ENCODE assay signal across 1 cellular context in the genomic region with DNA sequence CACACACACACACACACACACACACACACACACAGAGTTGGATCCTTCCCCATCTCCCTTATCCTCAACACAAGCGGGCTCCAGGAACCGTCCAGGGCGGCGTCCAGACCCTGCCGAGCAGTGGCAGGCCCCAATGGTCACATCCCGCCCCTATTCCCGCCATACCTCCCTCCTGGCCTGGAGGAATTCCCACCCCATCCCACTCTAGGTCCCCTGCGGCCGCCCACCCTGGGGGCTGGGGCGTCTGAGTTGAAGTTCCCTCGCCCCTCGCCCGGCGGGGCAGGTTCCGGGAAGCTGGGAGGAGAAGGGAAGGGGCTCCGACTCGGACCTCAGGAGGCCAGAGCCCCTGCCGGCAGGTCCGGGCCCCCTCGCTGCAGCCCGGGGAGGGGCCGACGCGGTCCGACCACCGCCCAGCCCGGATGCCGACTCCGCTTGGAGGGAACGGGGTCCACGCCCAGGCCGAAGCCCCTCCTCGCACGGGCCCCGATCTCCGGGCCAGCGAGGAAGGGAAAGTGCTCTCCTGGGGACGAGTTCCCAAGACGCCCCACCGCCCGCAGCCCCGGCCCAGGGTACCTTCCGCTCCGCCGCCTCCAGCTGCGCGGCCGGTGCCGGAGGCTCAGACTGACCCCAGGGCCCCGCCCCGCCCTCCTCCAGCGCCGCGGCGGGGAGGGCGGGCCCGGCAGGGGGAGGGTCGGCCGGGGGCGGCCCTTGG.
TF ChIP-seq lines count a peak whose summit lies in the region.

A gene (minus strand): TSS at position 623 of the 712 bp plus-strand sequence. CDS start 3,328 bp downstream, outside the sequence.

TF ChIP-seq in K562, 482 proteins besides CTCF, POLR2A, EP300 and RAD21 (continued from another document):
- TF ChIP-seq, protein P1, sequence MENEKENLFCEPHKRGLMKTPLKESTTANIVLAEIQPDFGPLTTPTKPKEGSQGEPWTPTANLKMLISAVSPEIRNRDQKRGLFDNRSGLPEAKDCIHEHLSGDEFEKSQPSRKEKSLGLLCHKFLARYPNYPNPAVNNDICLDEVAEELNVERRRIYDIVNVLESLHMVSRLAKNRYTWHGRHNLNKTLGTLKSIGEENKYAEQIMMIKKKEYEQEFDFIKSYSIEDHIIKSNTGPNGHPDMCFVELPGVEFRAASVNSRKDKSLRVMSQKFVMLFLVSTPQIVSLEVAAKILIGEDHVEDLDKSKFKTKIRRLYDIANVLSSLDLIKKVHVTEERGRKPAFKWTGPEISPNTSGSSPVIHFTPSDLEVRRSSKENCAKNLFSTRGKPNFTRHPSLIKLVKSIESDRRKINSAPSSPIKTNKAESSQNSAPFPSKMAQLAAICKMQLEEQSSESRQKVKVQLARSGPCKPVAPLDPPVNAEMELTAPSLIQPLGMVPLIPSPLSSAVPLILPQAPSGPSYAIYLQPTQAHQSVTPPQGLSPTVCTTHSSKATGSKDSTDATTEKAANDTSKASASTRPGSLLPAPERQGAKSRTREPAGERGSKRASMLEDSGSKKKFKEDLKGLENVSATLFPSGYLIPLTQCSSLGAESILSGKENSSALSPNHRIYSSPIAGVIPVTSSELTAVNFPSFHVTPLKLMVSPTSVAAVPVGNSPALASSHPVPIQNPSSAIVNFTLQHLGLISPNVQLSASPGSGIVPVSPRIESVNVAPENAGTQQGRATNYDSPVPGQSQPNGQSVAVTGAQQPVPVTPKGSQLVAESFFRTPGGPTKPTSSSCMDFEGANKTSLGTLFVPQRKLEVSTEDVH (IDR thresholded peaks at IDR 0.05; ENCODE audit: low read depth, partially characterized antibody): no peak
- TF ChIP-seq PML (IDR thresholded peaks at IDR 0.05; ENCODE audit: low read length) (peak; percentile 49; the same call in 1 of the 2 replicates), TOE1 (IDR thresholded peaks at IDR 0.05; ENCODE audit: borderline replicate concordance) (peak; percentile 64; the same call in 1 of the 2 replicates), TOE1 (CRISPR knock-in tag; IDR thresholded peaks at IDR 0.05; ENCODE audit: borderline replicate concordance, low read depth) (no peak), SREBF2 (CRISPR knock-in tag; IDR thresholded peaks at IDR 0.05) (no peak), POLR2AphosphoS5 (IDR thresholded peaks at IDR 0.05; ENCODE audit: control insufficient read depth, insufficient read depth, low read depth, low read length) (peak; percentile 82), RBBP5 (IDR thresholded peaks at IDR 0.05; ENCODE audit: borderline replicate concordance, insufficient read depth, low read length, poor library complexity, severe bottlenecking) (peak; percentile 82), ZNF165 (CRISPR knock-in tag; IDR thresholded peaks at IDR 0.05; ENCODE audit: borderline replicate concordance) (no peak), PHF8 (IDR thresholded peaks at IDR 0.05; ENCODE audit: borderline replicate concordance, low read length) (peak; percentile 82; the same call in 1 of the 2 replicates)
- TF ChIP-seq, protein P2, sequence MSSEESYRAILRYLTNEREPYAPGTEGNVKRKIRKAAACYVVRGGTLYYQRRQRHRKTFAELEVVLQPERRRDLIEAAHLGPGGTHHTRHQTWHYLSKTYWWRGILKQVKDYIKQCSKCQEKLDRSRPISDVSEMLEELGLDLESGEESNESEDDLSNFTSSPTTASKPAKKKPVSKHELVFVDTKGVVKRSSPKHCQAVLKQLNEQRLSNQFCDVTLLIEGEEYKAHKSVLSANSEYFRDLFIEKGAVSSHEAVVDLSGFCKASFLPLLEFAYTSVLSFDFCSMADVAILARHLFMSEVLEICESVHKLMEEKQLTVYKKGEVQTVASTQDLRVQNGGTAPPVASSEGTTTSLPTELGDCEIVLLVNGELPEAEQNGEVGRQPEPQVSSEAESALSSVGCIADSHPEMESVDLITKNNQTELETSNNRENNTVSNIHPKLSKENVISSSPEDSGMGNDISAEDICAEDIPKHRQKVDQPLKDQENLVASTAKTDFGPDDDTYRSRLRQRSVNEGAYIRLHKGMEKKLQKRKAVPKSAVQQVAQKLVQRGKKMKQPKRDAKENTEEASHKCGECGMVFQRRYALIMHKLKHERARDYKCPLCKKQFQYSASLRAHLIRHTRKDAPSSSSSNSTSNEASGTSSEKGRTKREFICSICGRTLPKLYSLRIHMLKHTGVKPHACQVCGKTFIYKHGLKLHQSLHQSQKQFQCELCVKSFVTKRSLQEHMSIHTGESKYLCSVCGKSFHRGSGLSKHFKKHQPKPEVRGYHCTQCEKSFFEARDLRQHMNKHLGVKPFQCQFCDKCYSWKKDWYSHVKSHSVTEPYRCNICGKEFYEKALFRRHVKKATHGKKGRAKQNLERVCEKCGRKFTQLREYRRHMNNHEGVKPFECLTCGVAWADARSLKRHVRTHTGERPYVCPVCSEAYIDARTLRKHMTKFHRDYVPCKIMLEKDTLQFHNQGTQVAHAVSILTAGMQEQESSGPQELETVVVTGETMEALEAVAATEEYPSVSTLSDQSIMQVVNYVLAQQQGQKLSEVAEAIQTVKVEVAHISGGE (CRISPR knock-in tag; IDR thresholded peaks at IDR 0.05): peak in 2 of 3 experiments; percentile 63 to 78; a peak in 4 of 6 replicates
- TF ChIP-seq, protein P3, sequence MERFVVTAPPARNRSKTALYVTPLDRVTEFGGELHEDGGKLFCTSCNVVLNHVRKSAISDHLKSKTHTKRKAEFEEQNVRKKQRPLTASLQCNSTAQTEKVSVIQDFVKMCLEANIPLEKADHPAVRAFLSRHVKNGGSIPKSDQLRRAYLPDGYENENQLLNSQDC (CRISPR knock-in tag; IDR thresholded peaks at IDR 0.05): no peak
